1 cellular context compared by ENCODE assay signal in the genomic region with DNA sequence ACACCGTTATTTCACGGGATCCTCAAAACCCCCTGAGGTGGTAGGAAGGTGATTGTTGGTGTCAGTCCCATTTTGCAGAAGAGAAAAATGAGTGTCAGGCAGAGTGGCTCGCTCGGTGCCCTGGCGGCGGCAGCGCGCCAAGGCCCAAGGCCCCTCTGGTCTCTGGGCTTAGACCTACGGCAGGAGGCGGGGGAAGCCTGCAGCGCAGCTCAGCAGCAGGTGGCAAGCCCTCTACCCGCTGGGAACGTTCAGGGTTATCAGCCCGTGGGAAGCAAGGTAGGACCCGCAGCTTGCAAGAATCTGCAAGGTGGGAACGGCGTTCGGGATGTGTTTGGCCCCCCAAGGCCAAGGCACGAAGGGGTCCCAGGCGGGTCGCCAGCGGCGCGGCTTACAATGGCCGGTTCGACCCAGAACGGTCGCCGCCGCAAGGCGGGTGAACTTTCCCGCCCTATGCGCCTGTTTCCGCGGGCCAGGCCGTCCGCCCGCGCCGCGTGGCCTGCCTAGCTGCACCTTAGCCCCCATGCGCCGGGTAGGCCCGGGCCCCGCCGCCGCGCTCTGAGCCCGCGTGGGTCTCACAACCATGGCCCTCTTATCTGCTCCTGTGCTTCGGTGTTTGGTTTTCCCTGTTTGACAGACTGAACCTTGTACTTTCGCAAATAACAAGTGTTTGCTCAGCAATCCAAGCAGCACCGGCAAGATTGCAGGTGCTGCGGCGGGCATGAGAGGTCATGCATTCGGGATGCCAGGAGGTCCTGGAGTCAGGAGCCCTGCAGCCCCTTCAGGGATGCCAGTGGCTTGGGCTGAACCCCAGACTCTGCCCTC.
TF ChIP-seq lines count a peak whose summit lies in the region.

No MANE protein-coding gene starts in this region.

TF ChIP-seq in HepG2, 621 proteins besides CTCF, POLR2A, EP300 and RAD21 (continued from another document and continues in another):
- TF ChIP-seq MTERF4 (CRISPR knock-in tag; IDR thresholded peaks at IDR 0.05) (peak; percentile 90), RNF2 (conservative IDR thresholded peaks at IDR 0.05; ENCODE audit: low read depth) (peak; percentile 97), ZNF256 (CRISPR knock-in tag; conservative IDR thresholded peaks at IDR 0.05) (no peak), AHR (CRISPR knock-in tag; IDR thresholded peaks at IDR 0.05) (no peak), ZNF274 (CRISPR knock-in tag; IDR thresholded peaks at IDR 0.05) (peak; percentile 85; the same call in 1 of the 2 replicates), ZNF207 (IDR thresholded peaks at IDR 0.05; ENCODE audit: borderline replicate concordance) (no peak), SSRP1 (CRISPR knock-in tag; IDR thresholded peaks at IDR 0.05) (peak; percentile 67; the same call in 1 of the 2 replicates), ZNF547 (CRISPR knock-in tag; IDR thresholded peaks at IDR 0.05) (peak; percentile 94), MLLT10 (CRISPR knock-in tag; IDR thresholded peaks at IDR 0.05) (no peak), NFE2 (CRISPR knock-in tag; IDR thresholded peaks at IDR 0.05) (no peak), SOX6 (IDR thresholded peaks at IDR 0.05) (no peak), SOX6 (CRISPR knock-in tag; IDR thresholded peaks at IDR 0.05) (peak; percentile 95), ZNF317 (CRISPR knock-in tag; IDR thresholded peaks at IDR 0.05) (peak; percentile 81; the same call in 1 of the 2 replicates), FIP1L1 (IDR thresholded peaks at IDR 0.05; ENCODE audit: borderline replicate concordance, insufficient read depth, low read depth, low read length) (no peak), IRF1 (CRISPR knock-in tag; IDR thresholded peaks at IDR 0.05; ENCODE audit: low read depth) (peak; percentile 75; the same call in 1 of the 2 replicates), PAXIP1 (CRISPR knock-in tag; conservative IDR thresholded peaks at IDR 0.05) (peak; percentile 99), STAT5B (CRISPR knock-in tag; IDR thresholded peaks at IDR 0.05) (peak; percentile 69; the same call in 1 of the 2 replicates), RBFOX2 (IDR thresholded peaks at IDR 0.05; ENCODE audit: low read depth, low read length) (peak; percentile 92), MIXL1 (CRISPR knock-in tag; IDR thresholded peaks at IDR 0.05) (peak; percentile 83), RFX5 (IDR thresholded peaks at IDR 0.05; ENCODE audit: low read depth, low read length) (no peak), KLF12 (CRISPR knock-in tag; IDR thresholded peaks at IDR 0.05; ENCODE audit: borderline replicate concordance) (no peak; the same call in 1 of the 2 replicates), AKAP8 (CRISPR knock-in tag; IDR thresholded peaks at IDR 0.05) (peak; percentile 84; the same call in 1 of the 2 replicates), CBX2 (IDR thresholded peaks at IDR 0.05; ENCODE audit: low read depth, low read length) (no peak), CBX2 (CRISPR knock-in tag; IDR thresholded peaks at IDR 0.05; ENCODE audit: low read depth) (0 out of 2 replicates have a peak, but pooled peaks have one; percentile 77), GATAD1 (CRISPR knock-in tag; IDR thresholded peaks at IDR 0.05) (peak; percentile 58; the same call in 1 of the 2 replicates), CREB1 (IDR thresholded peaks at IDR 0.05) (no peak), CREB1 (CRISPR knock-in tag; IDR thresholded peaks at IDR 0.05) (no peak), POGZ (CRISPR knock-in tag; IDR thresholded peaks at IDR 0.05) (peak; percentile 93), ARNT (IDR thresholded peaks at IDR 0.05) (no peak), ZNF704 (CRISPR knock-in tag; IDR thresholded peaks at IDR 0.05; ENCODE audit: borderline replicate concordance) (peak; percentile 96), FOXJ3 (CRISPR knock-in tag; IDR thresholded peaks at IDR 0.05; ENCODE audit: borderline replicate concordance) (peak; percentile 77; the same call in 1 of the 2 replicates), ZNF558 (CRISPR knock-in tag; IDR thresholded peaks at IDR 0.05; ENCODE audit: borderline replicate concordance) (peak; percentile 95; the same call in 1 of the 2 replicates), ZNF296 (CRISPR knock-in tag; conservative IDR thresholded peaks at IDR 0.05) (0 out of 2 replicates have a peak, but pooled peaks have one; percentile 66), NFYB (CRISPR knock-in tag; IDR thresholded peaks at IDR 0.05) (peak; percentile 32; the same call in 1 of the 2 replicates), HNRNPUL1 (IDR thresholded peaks at IDR 0.05; ENCODE audit: low read depth, low read length) (0 out of 2 replicates have a peak, but pooled peaks have one; percentile 33), SP2 (CRISPR knock-in tag; IDR thresholded peaks at IDR 0.05) (no peak), TAF15 (IDR thresholded peaks at IDR 0.05; ENCODE audit: low read depth, low read length, poor library complexity, severe bottlenecking) (no peak), MLXIP (CRISPR knock-in tag; IDR thresholded peaks at IDR 0.05; ENCODE audit: borderline replicate concordance) (peak; percentile 90), GFI1 (CRISPR knock-in tag; IDR thresholded peaks at IDR 0.05; ENCODE audit: borderline replicate concordance) (peak; percentile 89), ATF1 (CRISPR knock-in tag; IDR thresholded peaks at IDR 0.05) (no peak), THAP9 (CRISPR knock-in tag; IDR thresholded peaks at IDR 0.05; ENCODE audit: borderline replicate concordance) (peak; percentile 83; the same call in 1 of the 2 replicates), TBX3 (IDR thresholded peaks at IDR 0.05; ENCODE audit: borderline replicate concordance) (peak; percentile 84), ARNT2 (CRISPR knock-in tag; IDR thresholded peaks at IDR 0.05; ENCODE audit: low read depth) (peak; percentile 84; the same call in 1 of the 2 replicates)
- TF ChIP-seq, protein P1, sequence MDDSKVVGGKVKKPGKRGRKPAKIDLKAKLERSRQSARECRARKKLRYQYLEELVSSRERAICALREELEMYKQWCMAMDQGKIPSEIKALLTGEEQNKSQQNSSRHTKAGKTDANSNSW (CRISPR knock-in tag; IDR thresholded peaks at IDR 0.05; ENCODE audit: borderline replicate concordance), result no peak
- TF ChIP-seq, protein P2, sequence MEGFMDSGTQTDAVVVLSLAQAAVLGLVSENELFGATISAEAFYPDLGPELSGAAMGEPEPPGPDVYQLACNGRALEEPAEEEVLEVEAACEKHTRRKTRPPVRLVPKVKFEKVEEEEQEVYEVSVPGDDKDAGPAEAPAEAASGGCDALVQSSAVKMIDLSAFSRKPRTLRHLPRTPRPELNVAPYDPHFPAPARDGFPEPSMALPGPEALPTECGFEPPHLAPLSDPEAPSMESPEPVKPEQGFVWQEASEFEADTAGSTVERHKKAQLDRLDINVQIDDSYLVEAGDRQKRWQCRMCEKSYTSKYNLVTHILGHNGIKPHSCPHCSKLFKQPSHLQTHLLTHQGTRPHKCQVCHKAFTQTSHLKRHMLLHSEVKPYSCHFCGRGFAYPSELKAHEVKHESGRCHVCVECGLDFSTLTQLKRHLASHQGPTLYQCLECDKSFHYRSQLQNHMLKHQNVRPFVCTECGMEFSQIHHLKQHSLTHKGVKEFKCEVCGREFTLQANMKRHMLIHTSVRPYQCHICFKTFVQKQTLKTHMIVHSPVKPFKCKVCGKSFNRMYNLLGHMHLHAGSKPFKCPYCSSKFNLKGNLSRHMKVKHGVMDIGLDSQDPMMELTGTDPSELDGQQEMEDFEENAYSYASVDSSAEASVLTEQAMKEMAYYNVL (CRISPR knock-in tag; IDR thresholded peaks at IDR 0.05; ENCODE audit: borderline replicate concordance), result peak; percentile 96
- TF ChIP-seq, protein P3, sequence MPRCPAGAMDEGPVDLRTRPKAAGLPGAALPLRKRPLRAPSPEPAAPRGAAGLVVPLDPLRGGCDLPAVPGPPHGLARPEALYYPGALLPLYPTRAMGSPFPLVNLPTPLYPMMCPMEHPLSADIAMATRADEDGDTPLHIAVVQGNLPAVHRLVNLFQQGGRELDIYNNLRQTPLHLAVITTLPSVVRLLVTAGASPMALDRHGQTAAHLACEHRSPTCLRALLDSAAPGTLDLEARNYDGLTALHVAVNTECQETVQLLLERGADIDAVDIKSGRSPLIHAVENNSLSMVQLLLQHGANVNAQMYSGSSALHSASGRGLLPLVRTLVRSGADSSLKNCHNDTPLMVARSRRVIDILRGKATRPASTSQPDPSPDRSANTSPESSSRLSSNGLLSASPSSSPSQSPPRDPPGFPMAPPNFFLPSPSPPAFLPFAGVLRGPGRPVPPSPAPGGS (CRISPR knock-in tag; IDR thresholded peaks at IDR 0.05), result peak; percentile 96
